In the genomic region with DNA sequence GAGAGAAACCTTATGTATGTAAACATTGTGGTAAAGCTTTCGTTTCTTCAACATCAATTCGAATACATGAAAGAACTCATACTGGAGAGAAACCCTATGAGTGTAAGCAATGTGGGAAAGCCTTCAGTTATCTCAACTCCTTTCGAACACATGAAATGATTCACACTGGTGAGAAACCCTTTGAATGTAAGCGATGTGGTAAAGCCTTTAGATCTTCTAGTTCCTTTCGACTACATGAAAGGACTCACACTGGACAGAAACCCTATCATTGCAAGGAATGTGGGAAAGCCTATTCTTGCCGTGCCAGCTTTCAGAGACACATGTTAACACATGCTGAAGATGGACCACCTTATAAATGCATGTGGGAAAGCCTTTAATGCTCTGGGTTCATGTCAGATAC, we compare ENCODE assay signal across 16 cellular contexts. TPM values are rescaled to one million over a fixed set of nuclear protein-coding genes. Genes with fewer than 3 reads are reported as not detected.
DNase-seq lines count a peak whose midpoint lies in the region; ATAC-seq and TF ChIP-seq lines count a peak whose summit lies in the region.
"Had no signal": no experiment of that assay in that cellular context is flagged by ENCODE, and none has a peak within 500 bp of the region (broad histone marks: within the 10 kb centered on the region; RNA-seq: fewer than 3 reads in every experiment).

No MANE protein-coding gene starts in this region.

- no TSS peak for BruUV-seq in PC-3 (replicated peaks; lab: Mats Ljungman, UMichigan)

- intact Hi-C loops in PC-3 (cut with micrococcal nuclease) = no loop called here

- H3K4me2 ChIP-seq in GM23248 (ENCODE audit: unreplicated experiment) (no peak overlapping the region), PC-3 (ENCODE audit: low read length) (no peak overlapping the region)
- H3K4me2 ChIP-seq: KMS-11 had no signal

- no peak overlapping the region for H3K9ac ChIP-seq in GM23248
- H3K9ac ChIP-seq in PC-3 (ENCODE audit: low read length) = no peak overlapping the region
- H3K9ac ChIP-seq in subcutaneous abdominal adipose tissue (ENCODE audit: low read length in 5 of 5) = no peak overlapping the region
- H3K9ac ChIP-seq: KMS-11 had no signal

- H3K27ac ChIP-seq in GM23248 (no peak overlapping the region), PC-3 (ENCODE audit: low read length) (no peak overlapping the region), subcutaneous abdominal adipose tissue (ENCODE audit: low read depth, low read length) (no peak overlapping the region)
- H3K27ac ChIP-seq: KMS-11 had no signal

- 0 out of 2 replicates have a peak, but pooled peaks cover 9% of the 10 kb centered on the region for H3F3A ChIP-seq in GM23248 (ENCODE audit: insufficient read depth)
- H3F3A ChIP-seq in PC-3 (ENCODE audit: low read length, unreplicated experiment) = no peaks in the 10 kb centered on the region

- H3K9me2 ChIP-seq in GM23248 (ENCODE audit: insufficient read depth) = no peaks in the 10 kb centered on the region
- H3K9me2 ChIP-seq in PC-3 (replicated peaks; ENCODE audit: low read length) = no peaks in the 10 kb centered on the region

- H3K79me2 ChIP-seq in GM23248 (ENCODE audit: insufficient read depth) (peaks cover 29% of the 10 kb centered on the region), PC-3 (ENCODE audit: low read length) (no peaks in the 10 kb centered on the region)

- H3K4me3 ChIP-seq in GM23248 = no peak overlapping the region
- H3K4me3 ChIP-seq in PC-3 (ENCODE audit: low read length) = no peak overlapping the region; the same call in 1 of the 2 replicates
- peak overlapping the region in 4 of 5 donors; percentile 34 to 61 (median 50) for H3K4me3 ChIP-seq in subcutaneous abdominal adipose tissue (ENCODE audit: low read depth in 1 of 5, low read length in 5 of 5)
- H3K4me3 ChIP-seq: MG63 had no signal

- CTCF ChIA-PET in PC-3 (lab: Charles Lee) = no interaction called here

- ATAC-seq in PC-3 (no peak), HG03520 (IDR thresholded peaks at IDR 0.05; ENCODE audit: unreplicated experiment) (no peak), HG03342 (IDR thresholded peaks at IDR 0.05; ENCODE audit: unreplicated experiment) (no peak)

- TF ChIP-seq POLR2A in erythroblast (IDR thresholded peaks at IDR 0.05; ENCODE audit: low read length) = no peak

- DNase-seq in GM23248 = peak; percentile 21
- DNase-seq in PC-3 = peak; percentile 7
- DNase-seq in erythroblast (lab: John Stamatoyannopoulos, UW) = peak; percentile 24 to 35
- no peak for DNase-seq in DMS79 (lab: John Stamatoyannopoulos, UW)
- DNase-seq: BE2C, DMS53, HCEC 1CT, MG63, NCI-H1105 treated with DMSO at 0.1 percent for 48 hours, NCI-H187, NCI-H2171 had no signal

- H3K36me3 ChIP-seq in GM23248 (ENCODE audit: low read depth) (peaks cover 85% of the 10 kb centered on the region), PC-3 (ENCODE audit: low read depth, low read length) (peaks cover 92% of the 10 kb centered on the region), subcutaneous abdominal adipose tissue (ENCODE audit: control insufficient read depth in 5 of 5, insufficient read depth in 5 of 5, low read length in 5 of 5) (peaks cover 43 to 67% (median 55%) of the 10 kb centered on the region in 5 donors)

- in situ Hi-C loops in GM23248 (cut with MboI) = no loop called here

- H3K4me1 ChIP-seq in GM23248 (ENCODE audit: insufficient read depth) (no peaks in the 10 kb centered on the region), PC-3 (ENCODE audit: insufficient read depth, low read length) (no peaks in the 10 kb centered on the region), subcutaneous abdominal adipose tissue (ENCODE audit: control insufficient read depth in 5 of 5, insufficient read depth in 5 of 5, low read length in 5 of 5) (peaks cover 0 to 8% (median 0%) of the 10 kb centered on the region in 5 donors)
- H3K4me1 ChIP-seq: BE2C had no signal

- TF ChIP-seq CTCF in PC-3 (conservative IDR thresholded peaks at IDR 0.05; ENCODE audit: low read depth, low read length) = no peak

- H4K20me1 ChIP-seq in GM23248 (ENCODE audit: insufficient read depth) (no peaks in the 10 kb centered on the region), PC-3 (ENCODE audit: low read length) (no peaks in the 10 kb centered on the region)

- H2AFZ ChIP-seq in GM23248 (no peak overlapping the region), PC-3 (ENCODE audit: low read length) (no peak overlapping the region)

- peaks cover 14% of the 10 kb centered on the region for H3K9me3 ChIP-seq in GM23248 (ENCODE audit: low read depth)
- peaks cover 74% of the 10 kb centered on the region for H3K9me3 ChIP-seq in PC-3 (ENCODE audit: low read length)
- peaks cover 46 to 89% (median 75%) of the 10 kb centered on the region in 5 donors for H3K9me3 ChIP-seq in subcutaneous abdominal adipose tissue (ENCODE audit: control insufficient read depth in 5 of 5, low read length in 5 of 5)

- POLR2A ChIA-PET in PC-3 (lab: Charles Lee; ENCODE audit: unreplicated experiment) = no interaction called here

- WGBS in GM23248 (ENCODE audit: low coverage in 1 of 2, low lambda C conversion rate in 2 of 2, missing lambda C conversion rate in 2 of 2), 2 experiments = 96 to 98% methylated on average over 6 of the region's 6 CpGs

- no peaks in the 10 kb centered on the region for H3K27me3 ChIP-seq in GM23248 (replicated peaks; ENCODE audit: insufficient read depth)
- H3K27me3 ChIP-seq in PC-3 (ENCODE audit: low read length) = no peaks in the 10 kb centered on the region
- peaks cover 0 to 3% (median 0%) of the 10 kb centered on the region in 5 donors for H3K27me3 ChIP-seq in subcutaneous abdominal adipose tissue (ENCODE audit: control insufficient read depth in 5 of 5, insufficient read depth in 4 of 5, low read length in 5 of 5)
- H3K27me3 ChIP-seq: BE2C, MG63 had no signal

RNA-seq across cellular contexts. Expression of a gene that starts 24.7 kb away (rescaled TPM):
- total RNA-seq in GM23248 (2014; rRNA removed; shearing (Covaris generic)) = 3.0 and 5.1 TPM in 2 replicates
- polyA plus RNA-seq in GM23248 (2016; fragmentation: Nextera tagmentation; extraction: Ambion mirVana) = 4.6 and 4.8 TPM in 2 replicates
- total RNA-seq in PC-3 (2014; rRNA removed) = 7.9 and 8.7 TPM in 2 replicates

RNA-seq across cellular contexts. Expression of a gene that starts 31.1 kb away (rescaled TPM):
- total RNA-seq in GM23248 (2014; rRNA removed; shearing (Covaris generic)) = 3.2 and 7.2 TPM in 2 replicates
- polyA plus RNA-seq in GM23248 (2016; fragmentation: Nextera tagmentation; extraction: Ambion mirVana) = 1.5 and 2.4 TPM in 2 replicates
- 2.5 and 7.7 TPM in 2 replicates for total RNA-seq in PC-3 (2014; rRNA removed)
- total RNA-seq: NCI-H460 had no signal

RNA-seq across cellular contexts. Expression of a gene that starts 47.5 kb away (rescaled TPM):
- 5.5 and 5.9 TPM in 2 replicates for total RNA-seq in GM23248 (2014; rRNA removed; shearing (Covaris generic))
- 1.3 and 2.1 TPM in 2 replicates for polyA plus RNA-seq in GM23248 (2016; fragmentation: Nextera tagmentation; extraction: Ambion mirVana)
- total RNA-seq in PC-3 (2014; rRNA removed) = 3.9 and 5.6 TPM in 2 replicates

Comparison
In these comparisons a context has a peak if more than half of its experiments do, and no peak if none do; other contexts are left out.
1. H3K4me3 ChIP-seq: peak in subcutaneous abdominal adipose tissue (4 of 5); none in GM23248 (single experiment) and PC-3 (single experiment).